34 cellular contexts compared by ENCODE assay signal in genomic region chr16:56415849-56416248, GRCh38. TPM values are rescaled to one million over a fixed set of nuclear protein-coding genes. Genes with fewer than 3 reads are reported as not detected.
A peak's percentile ranks its signal among the peaks of the same experiment; 100 is the strongest.
DNase-seq lines count a peak whose midpoint lies in the region; ATAC-seq, FAIRE-seq and TF ChIP-seq lines count a peak whose summit lies in the region.
"Had no signal": no experiment of that assay in that cellular context is flagged by ENCODE, and none has a peak within 500 bp of the region (broad histone marks: within the 10 kb centered on the region; RNA-seq: fewer than 3 reads in every experiment).

No MANE protein-coding gene starts in this region.

- no peaks in the 10 kb centered on the region for H3K9me3 ChIP-seq in skeletal muscle tissue (ENCODE audit: control insufficient read depth in 3 of 3, low read length in 3 of 3)
- H3K9me3 ChIP-seq: breast epithelium, lower lobe of right lung, testis, vagina had no signal

- H3K27ac Mint-ChIP-seq in activated CD4-positive, alpha-beta T cell treated with anti-CD3 and anti-CD28 coated beads for 36 hours, result peak overlapping the region; percentile 5
- peak overlapping the region; percentile 67 for H3K27ac Mint-ChIP-seq in activated B cell treated with CpG ODN at 0.5 μM for 24 hours
- H3K27ac Mint-ChIP-seq: activated naive CD8-positive, alpha-beta T cell; HFFc6; T-helper 17 cell had no signal

- H3K27ac ChIP-seq in skeletal muscle tissue (ENCODE audit: low read depth, low read length), result peak overlapping the region; percentile 17
- H3K27ac ChIP-seq: breast epithelium, epithelial cell of prostate, HL-60, lower lobe of right lung, testis, vagina had no signal

- POLR2A ChIA-PET in activated CD4-positive, alpha-beta T cell treated with anti-CD3 and anti-CD28 coated beads for 36 hours (lab: Charles Lee), result no interaction called here
- POLR2A ChIA-PET in activated B cell treated with CpG ODN at 0.5 μM for 24 hours (lab: Charles Lee), result no interaction called here

- ATAC-seq in activated CD4-positive, alpha-beta T cell treated with anti-CD3 and anti-CD28 coated beads for 36 hours, result no peak
- ATAC-seq in activated B cell treated with CpG ODN at 0.5 μM for 24 hours (ENCODE audit: low read depth), result peak; percentile 37
- ATAC-seq: lower lobe of right lung, PC-3, SK-N-SH treated with all-trans-retinoic acid at 6 μM for 48 hours, T-helper 17 cell had no signal

- no peaks in the 10 kb centered on the region for H3K9me3 Mint-ChIP-seq in activated CD4-positive, alpha-beta T cell treated with anti-CD3 and anti-CD28 coated beads for 36 hours (ENCODE audit: low read depth)
- H3K9me3 Mint-ChIP-seq in activated B cell treated with CpG ODN at 0.5 μM for 24 hours, result no peaks in the 10 kb centered on the region
- H3K9me3 Mint-ChIP-seq: CD4-positive, alpha-beta memory T cell; HFFc6; naive thymus-derived CD8-positive, alpha-beta T cell had no signal

- H3K27me3 ChIP-seq in skeletal muscle tissue (ENCODE audit: control insufficient read depth in 3 of 3, insufficient read depth in 3 of 3, low read length in 3 of 3), result no peaks in the 10 kb centered on the region
- H3K27me3 ChIP-seq: breast epithelium, testis, vagina had no signal

- peaks cover 16 to 27% (median 21%) of the 10 kb centered on the region in 3 donors for H3K4me1 ChIP-seq in skeletal muscle tissue (ENCODE audit: control insufficient read depth in 3 of 3, insufficient read depth in 3 of 3, low read length in 3 of 3)
- H3K4me1 ChIP-seq: breast epithelium had no signal

- no peak for TF ChIP-seq POLR2A in H54 (IDR thresholded peaks at IDR 0.05; ENCODE audit: low read depth, low read length)

- H3K4me3 Mint-ChIP-seq in activated CD4-positive, alpha-beta T cell treated with anti-CD3 and anti-CD28 coated beads for 36 hours, result no peak overlapping the region
- H3K4me3 Mint-ChIP-seq in activated B cell treated with CpG ODN at 0.5 μM for 24 hours, result peak overlapping the region; percentile 58
- H3K4me3 Mint-ChIP-seq: activated naive CD8-positive, alpha-beta T cell; CD4-positive, alpha-beta memory T cell; HFFc6; T-helper 17 cell had no signal

- no peak for FAIRE-seq in H54 (lab: Jason Lieb, UNC)
- FAIRE-seq: GM18507 had no signal

- H3K4me3 ChIP-seq in skeletal muscle tissue (ENCODE audit: low read length in 3 of 3), result no peak overlapping the region
- H3K4me3 ChIP-seq: breast epithelium, lower lobe of right lung, testis, vagina had no signal

- H3K4me1 Mint-ChIP-seq in activated CD4-positive, alpha-beta T cell treated with anti-CD3 and anti-CD28 coated beads for 36 hours, result peaks cover 16% of the 10 kb centered on the region
- peaks cover 60% of the 10 kb centered on the region for H3K4me1 Mint-ChIP-seq in activated B cell treated with CpG ODN at 0.5 μM for 24 hours

- H3K27me3 Mint-ChIP-seq in activated CD4-positive, alpha-beta T cell treated with anti-CD3 and anti-CD28 coated beads for 36 hours, result no peaks in the 10 kb centered on the region
- H3K27me3 Mint-ChIP-seq in activated B cell treated with CpG ODN at 0.5 μM for 24 hours, result no peaks in the 10 kb centered on the region
- H3K27me3 Mint-ChIP-seq: activated naive CD8-positive, alpha-beta T cell; CD4-positive, alpha-beta memory T cell; naive thymus-derived CD8-positive, alpha-beta T cell; T-helper 17 cell had no signal

- DNase-seq in activated CD4-positive, alpha-beta T cell treated with anti-CD3 and anti-CD28 coated beads for 36 hours, result no peak
- DNase-seq in activated CD4-positive, alpha-beta T cell treated with anti-CD3 and anti-CD28 coated beads, Interleukin-2, amount 50 U/mL, for 1 hour, result no peak
- peak; percentile 17 for DNase-seq in MV-4-11 (lab: John Stamatoyannopoulos, UW)
- no peak for DNase-seq in activated B cell treated with CpG ODN at 0.5 μM for 24 hours
- DNase-seq in RKO (ENCODE audit: low spot score), result no peak
- no peak for DNase-seq in H54 (ENCODE audit: insufficient read length, low spot score)
- no peak for DNase-seq in cortex of kidney (lab: John Stamatoyannopoulos, UW)
- DNase-seq: activated CD4-positive, CD25-positive, alpha-beta regulatory T cell treated with anti-CD3 and anti-CD28 coated beads, Interleukin-2, amount 50 U/mL, for 72 hours; CD4-positive, alpha-beta memory T cell; effector memory CD4-positive, alpha-beta T cell; EL; GOT3; HFFc6; hippocampal formation; Kasumi-1; lower lobe of right lung; NCI-H1092; NCI-H1694; NCI-H446; NCI-H774; occipital lobe; stimulated activated naive CD4-positive, alpha-beta T cell; T-helper 17 cell; testis had no signal

- peaks cover 4 to 13% (median 9%) of the 10 kb centered on the region in 3 donors for H3K36me3 ChIP-seq in skeletal muscle tissue (ENCODE audit: control insufficient read depth in 3 of 3, insufficient read depth in 3 of 3, low read length in 3 of 3)
- H3K36me3 ChIP-seq: breast epithelium, vagina had no signal

- no peak overlapping the region for H3K9ac ChIP-seq in skeletal muscle tissue (ENCODE audit: low read depth in 1 of 3, low read length in 3 of 3)

- CTCF ChIA-PET in activated CD4-positive, alpha-beta T cell treated with anti-CD3 and anti-CD28 coated beads for 36 hours (lab: Charles Lee), result no interaction called here
- CTCF ChIA-PET in activated B cell treated with CpG ODN at 0.5 μM for 24 hours (lab: Charles Lee), result no interaction called here

- intact Hi-C loops in activated CD4-positive, alpha-beta T cell treated with anti-CD3 and anti-CD28 coated beads for 36 hours (cut with DNase I, micrococcal nuclease), result no loop called here
- intact Hi-C loops in activated B cell treated with CpG ODN at 0.5 μM for 24 hours (cut with micrococcal nuclease), result no loop called here

- TF ChIP-seq CTCF in activated B cell treated with CpG ODN at 0.5 μM for 24 hours (IDR thresholded peaks at IDR 0.05), result no peak

- H3K36me3 Mint-ChIP-seq in activated CD4-positive, alpha-beta T cell treated with anti-CD3 and anti-CD28 coated beads for 36 hours (ENCODE audit: low read depth), result peaks cover 17% of the 10 kb centered on the region
- peaks cover 50% of the 10 kb centered on the region for H3K36me3 Mint-ChIP-seq in activated B cell treated with CpG ODN at 0.5 μM for 24 hours (ENCODE audit: low read depth)

RNA-seq across cellular contexts. Expression of gene AMFR, which starts 9.5 kb away (rescaled TPM):
- 10 to 100 TPM; 34.0 to 48.0 TPM for total RNA-seq in activated CD4-positive, alpha-beta T cell treated with anti-CD3 and anti-CD28 coated beads for 36 hours
- 118 and 134 TPM in 2 replicates for total RNA-seq in activated B cell treated with CpG ODN at 0.5 μM for 24 hours
- total RNA-seq in skeletal muscle tissue, result 130 TPM

RNA-seq across cellular contexts. Expression of gene NUDT21, which starts 35.3 kb away (rescaled TPM):
- total RNA-seq in activated CD4-positive, alpha-beta T cell treated with anti-CD3 and anti-CD28 coated beads for 36 hours, result 100 to 1,000 TPM; 333 to 349 TPM
- 108 and 111 TPM in 2 replicates for total RNA-seq in activated B cell treated with CpG ODN at 0.5 μM for 24 hours
- total RNA-seq in skeletal muscle tissue, result 54.8 TPM

RNA-seq across cellular contexts. Expression of gene OGFOD1, which starts 35.5 kb away (rescaled TPM):
- 10 to 100 TPM; 56.2 to 64.1 TPM for total RNA-seq in activated CD4-positive, alpha-beta T cell treated with anti-CD3 and anti-CD28 coated beads for 36 hours
- 45.6 and 51.8 TPM in 2 replicates for total RNA-seq in activated B cell treated with CpG ODN at 0.5 μM for 24 hours
- 21.4 TPM for total RNA-seq in skeletal muscle tissue
